ENCODE assay signal across 10 cellular contexts in the genomic region with DNA sequence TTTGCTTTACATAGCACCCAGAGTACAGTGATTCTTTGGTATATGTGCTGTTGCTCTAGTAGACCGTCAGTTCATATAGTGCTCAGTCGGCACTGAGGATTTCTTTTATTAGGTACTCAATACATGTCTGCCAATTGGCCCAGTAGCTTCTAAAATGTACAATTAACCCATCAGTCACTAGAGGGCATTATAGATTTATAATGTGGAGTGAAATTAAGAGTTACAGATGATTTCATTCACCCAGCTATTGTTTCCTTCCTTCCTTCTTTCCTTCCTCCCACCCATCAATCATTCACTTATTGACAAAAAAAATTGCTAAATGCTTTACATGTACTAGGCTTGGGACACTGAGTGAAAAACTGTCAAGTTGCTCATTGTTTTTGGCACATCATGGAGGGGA.
A peak's percentile ranks its signal among the peaks of the same experiment; 100 is the strongest.
DNase-seq lines count a peak whose midpoint lies in the region; ATAC-seq, FAIRE-seq and TF ChIP-seq lines count a peak whose summit lies in the region.
"Had no signal": no experiment of that assay in that cellular context is flagged by ENCODE, and none has a peak within 500 bp of the region (broad histone marks: within the 10 kb centered on the region; RNA-seq: fewer than 3 reads in every experiment).

No MANE protein-coding gene starts in this region.

- H3K4me1 ChIP-seq in mucosa of descending colon (ENCODE audit: low read depth), result peaks cover 20% of the 10 kb centered on the region
- H3K4me1 ChIP-seq: SJSA1 had no signal

- TF ChIP-seq POLR2A in GM12892 (IDR thresholded peaks at IDR 0.05; ENCODE audit: low read depth, low read length), result no peak

- no peaks in the 10 kb centered on the region for H3K9me3 ChIP-seq in mucosa of descending colon
- H3K9me3 ChIP-seq: SJSA1 had no signal

- TF ChIP-seq CTCF in GM12865 (IDR thresholded peaks at IDR 0.05; ENCODE audit: insufficient read depth, low read depth, low read length, missing control alignments), result peak; percentile 17
- no peak for TF ChIP-seq CTCF in mucosa of descending colon (IDR thresholded peaks at IDR 0.05)

- ATAC-seq in mucosa of descending colon, result peak; percentile 52
- ATAC-seq in GM18861 (IDR thresholded peaks at IDR 0.05; ENCODE audit: unreplicated experiment), result no peak
- no peak for ATAC-seq in GM19328 (IDR thresholded peaks at IDR 0.05; ENCODE audit: unreplicated experiment)

- H3K4me3 ChIP-seq in GM12865 (ENCODE audit: low read depth, low read length) (no peak overlapping the region), mucosa of descending colon (no peak overlapping the region)
- H3K4me3 ChIP-seq: SJSA1 had no signal

- no peaks in the 10 kb centered on the region for H3K36me3 ChIP-seq in mucosa of descending colon (ENCODE audit: low read depth)
- H3K36me3 ChIP-seq: SJSA1 had no signal

- FAIRE-seq in GM12892 (lab: Jason Lieb, UNC), result no peak
- FAIRE-seq: colon had no signal

- intact Hi-C loops in mucosa of descending colon (cut with DNase I, micrococcal nuclease), result no loop called here

- DNase-seq in GM12865 (ENCODE audit: low read depth) (peak; percentile 11), NCI-H1694 (lab: John Stamatoyannopoulos, UW) (peak; percentile 26), amniotic epithelial cell (ENCODE audit: low read depth) (peak; percentile 43), mucosa of descending colon (no peak), GM12892 (ENCODE audit: insufficient read length) (no peak), mesenteric fat pad (ENCODE audit: low spot score) (no peak)

Comparison
In these comparisons a context has a peak if more than half of its experiments do, and no peak if none do; other contexts are left out.
1. DNase-seq: peak in GM12865 (single experiment), NCI-H1694 (single experiment) and amniotic epithelial cell (single experiment); none in mucosa of descending colon (0 of 3), GM12892 (single experiment) and mesenteric fat pad (single experiment).